14 cellular contexts compared by ENCODE assay signal in the genomic region with DNA sequence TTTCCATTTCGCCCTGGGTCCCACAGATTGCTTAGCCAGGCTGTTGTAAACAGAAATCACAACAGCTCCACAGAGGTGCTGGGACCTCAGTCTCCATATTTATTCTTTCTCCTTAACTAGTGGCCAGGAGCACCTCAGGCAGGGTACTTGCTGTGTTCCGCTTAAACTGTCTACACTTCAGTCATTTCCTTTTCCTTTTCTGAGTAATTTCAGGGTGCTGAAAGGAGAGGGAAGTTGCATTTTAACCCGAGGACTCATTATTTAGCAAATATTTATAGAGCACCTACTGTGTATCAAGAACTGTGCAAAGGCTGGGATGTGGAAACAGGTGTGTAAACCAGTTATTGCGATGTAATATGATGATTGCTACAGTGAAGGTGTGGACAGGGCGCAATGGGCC.
"Had no signal": no experiment of that assay in that cellular context is flagged by ENCODE, and none has a peak within 500 bp of the region (broad histone marks: within the 10 kb centered on the region; RNA-seq: fewer than 3 reads in every experiment).

No MANE protein-coding gene starts in this region.

- H3K27me3 Mint-ChIP-seq: activated CD8-positive, alpha-beta T cell treated with anti-CD3 and anti-CD28 coated beads for 36 hours; stimulated activated naive CD8-positive, alpha-beta T cell treated with anti-CD3 and anti-CD28 coated beads, Interleukin-15, Interleukin-2, amounts not matched to agents 100 ng/mL and 50 ng/mL, for 24 hours had no signal

- H3K9me3 ChIP-seq: adrenal gland, sigmoid colon, upper lobe of right lung had no signal

- ATAC-seq: activated CD8-positive, alpha-beta T cell treated with anti-CD3 and anti-CD28 coated beads for 36 hours; left cardiac atrium; upper lobe of right lung had no signal

- H3K4me3 Mint-ChIP-seq: activated CD8-positive, alpha-beta T cell treated with anti-CD3 and anti-CD28 coated beads for 36 hours; endodermal cell; nephron; stimulated activated naive CD8-positive, alpha-beta T cell treated with anti-CD3 and anti-CD28 coated beads, Interleukin-15, Interleukin-2, amounts not matched to agents 100 ng/mL and 50 ng/mL, for 24 hours had no signal

- H3K4me1 ChIP-seq: sigmoid colon had no signal

- H3K27ac Mint-ChIP-seq: activated CD8-positive, alpha-beta T cell treated with anti-CD3 and anti-CD28 coated beads for 36 hours; endodermal cell; stimulated activated naive CD8-positive, alpha-beta T cell treated with anti-CD3 and anti-CD28 coated beads, Interleukin-15, Interleukin-2, amounts not matched to agents 100 ng/mL and 50 ng/mL, for 24 hours had no signal

- H3K27me3 ChIP-seq: adrenal gland, sigmoid colon, upper lobe of right lung had no signal

- H3K9me3 Mint-ChIP-seq: activated CD8-positive, alpha-beta T cell treated with anti-CD3 and anti-CD28 coated beads for 36 hours; endodermal cell; immature natural killer cell; nephron; stimulated activated naive CD8-positive, alpha-beta T cell treated with anti-CD3 and anti-CD28 coated beads, Interleukin-15, Interleukin-2, amounts not matched to agents 100 ng/mL and 50 ng/mL, for 24 hours had no signal

- H3K4me3 ChIP-seq: adrenal gland, sigmoid colon, SK-N-MC, upper lobe of right lung had no signal

- DNase-seq: activated CD8-positive, alpha-beta T cell treated with anti-CD3 and anti-CD28 coated beads for 36 hours; activated naive CD4-positive, alpha-beta T cell treated with anti-CD3 and anti-CD28 coated beads, Interleukin-2, amount 50 U/mL, for 16 hours; adrenal gland; caudate nucleus; dermis blood vessel endothelial cell; endodermal cell; left cardiac atrium; sigmoid colon; stimulated activated CD4-positive, alpha-beta T cell treated with anti-CD3 and anti-CD28 coated beads, Interleukin-12 subunit alpha, Interleukin-12 subunit beta, amount 100 ng/mL, for 4 hours; upper lobe of right lung had no signal

- H3K27ac ChIP-seq: adrenal gland, sigmoid colon, SK-N-MC, upper lobe of right lung had no signal
